In genomic region chr1:143672983-143673382, GRCh38 we compare ENCODE assay signal across 30 cellular contexts.
"Had no signal": no experiment of that assay in that cellular context is flagged by ENCODE, and none has a peak within 500 bp of the region (broad histone marks: within the 10 kb centered on the region; RNA-seq: fewer than 3 reads in every experiment).

No MANE protein-coding gene starts in this region.

- H3K27me3 ChIP-seq: ascending aorta had no signal

- H3K4me1 ChIP-seq: ascending aorta had no signal

- ATAC-seq: activated CD4-positive, alpha-beta T cell treated with anti-CD3 and anti-CD28 coated beads for 36 hours; activated CD4-positive, CD25-positive, alpha-beta regulatory T cell treated with anti-CD3 and anti-CD28 coated beads, Interleukin-2, amount 50 U/mL, for 24 hours; activated CD8-positive, alpha-beta memory T cell treated with anti-CD3 and anti-CD28 coated beads, Interleukin-2, amount 10 ng/mL, durations not matched to agents 7 days and 5 days; activated CD8-positive, alpha-beta T cell treated with anti-CD3 and anti-CD28 coated beads, Interleukin-2, amount 10 ng/mL, durations not matched to agents 7 days and 5 days; activated naive CD8-positive, alpha-beta T cell treated with anti-CD3 and anti-CD28 coated beads, Interleukin-2, amount 50 U/mL, for 24 hours; WTC11 had no signal

- DNase-seq: activated CD4-positive, alpha-beta memory T cell treated with anti-CD3 and anti-CD28 coated beads, Interleukin-2, amount 10 ng/mL, durations not matched to agents 7 days and 5 days; activated CD4-positive, alpha-beta T cell treated with anti-CD3 and anti-CD28 coated beads for 1 hour; activated CD4-positive, alpha-beta T cell treated with anti-CD3 and anti-CD28 coated beads for 36 hours; activated CD4-positive, alpha-beta T cell treated with anti-CD3 and anti-CD28 coated beads for 48 hours; activated CD4-positive, alpha-beta T cell treated with anti-CD3 and anti-CD28 coated beads, Interleukin-2, amount 10 ng/mL, durations not matched to agents 7 days and 5 days; activated CD4-positive, alpha-beta T cell treated with anti-CD3 and anti-CD28 coated beads, Interleukin-2, amount 50 U/mL, for 48 hours; activated CD4-positive, CD25-positive, alpha-beta regulatory T cell; activated CD8-positive, alpha-beta memory T cell treated with anti-CD3 and anti-CD28 coated beads for 24 hours; activated CD8-positive, alpha-beta memory T cell treated with anti-CD3 and anti-CD28 coated beads, Interleukin-2, amount 10 ng/mL, durations not matched to agents 7 days and 5 days; activated CD8-positive, alpha-beta memory T cell treated with anti-CD3 and anti-CD28 coated beads, Interleukin-2, amount 50 U/mL, for 48 hours; activated CD8-positive, alpha-beta T cell treated with anti-CD3 and anti-CD28 coated beads, Interleukin-2, amount 10 ng/mL, durations not matched to agents 7 days and 5 days; activated effector memory CD4-positive, alpha-beta T cell treated with Interleukin-2 at 50 U/mL for 16 hours; activated gamma-delta T cell; activated naive CD4-positive, alpha-beta T cell treated with anti-CD3 and anti-CD28 coated beads, Interleukin-2, amount 10 ng/mL, durations not matched to agents 7 days and 5 days; activated naive CD4-positive, alpha-beta T cell treated with Interleukin-2 at 50 U/mL for 16 hours; activated naive CD8-positive, alpha-beta T cell treated with anti-CD3 and anti-CD28 coated beads, Interleukin-2, amount 10 ng/mL, durations not matched to agents 7 days and 5 days; activated naive CD8-positive, alpha-beta T cell treated with anti-CD3 and anti-CD28 coated beads, Interleukin-2, amount 50 U/mL, for 24 hours; activated T-cell treated with anti-CD3 and anti-CD28 coated beads, Interleukin-2, amount 50 U/mL, for 24 hours; activated T-cell treated with anti-CD3 and anti-CD28 coated beads, Interleukin-2, amount 50 U/mL, for 48 hours; amygdala; anterior cingulate cortex; caudate nucleus; cerebellar nuclear complex; T-helper 2 cell; T-helper 9 cell; WERI-Rb-1 had no signal

- H3K36me3 ChIP-seq: ascending aorta, cardiac muscle cell, WERI-Rb-1 had no signal

- H3K9me3 ChIP-seq: ascending aorta had no signal

- H3K27ac ChIP-seq: ascending aorta, cardiac muscle cell, WERI-Rb-1 had no signal

- H3K4me3 ChIP-seq: ascending aorta, cardiac muscle cell had no signal
